1 cellular context compared by ENCODE assay signal in genomic region chr1:192986110-192986747, GRCh38.
TF ChIP-seq lines count a peak whose summit lies in the region.

No MANE protein-coding gene starts in this region.

TF ChIP-seq in K562, 482 proteins besides CTCF, POLR2A, EP300 and RAD21 (continued from another document and continues in another):
- no peak for TF ChIP-seq DEAF1 (CRISPR knock-in tag; IDR thresholded peaks at IDR 0.05)
- no peak for TF ChIP-seq ZBTB34 (CRISPR knock-in tag; IDR thresholded peaks at IDR 0.05)
- TF ChIP-seq TFAM (CRISPR knock-in tag; conservative IDR thresholded peaks at IDR 0.05): no peak
- TF ChIP-seq ELF1 (tag; IDR thresholded peaks at IDR 0.05): no peak
- peak; percentile 88 for TF ChIP-seq NFE2 (IDR thresholded peaks at IDR 0.05; ENCODE audit: low read depth)
- peak; percentile 88 for TF ChIP-seq BHLHE40 (IDR thresholded peaks at IDR 0.05; ENCODE audit: low read length)
- TF ChIP-seq NEUROD1 (IDR thresholded peaks at IDR 0.05; ENCODE audit: borderline replicate concordance, low read depth, low read length, partially characterized antibody): peak; percentile 64
- no peak for TF ChIP-seq RBM22 (IDR thresholded peaks at IDR 0.05; ENCODE audit: low read depth, low read length, poor library complexity, severe bottlenecking)
- peak; percentile 72 to 75 for TF ChIP-seq NRF1 (conservative IDR thresholded peaks at IDR 0.05 in 1 of 2, IDR thresholded peaks at IDR 0.05 in 1 of 2)
- TF ChIP-seq RHOXF2B (CRISPR knock-in tag; conservative IDR thresholded peaks at IDR 0.05): no peak
- no peak for TF ChIP-seq POLR3A (IDR thresholded peaks at IDR 0.05; ENCODE audit: borderline replicate concordance, extremely low read depth, insufficient read depth, insufficient read length)
- no peak for TF ChIP-seq ZNF140 (CRISPR knock-in tag; IDR thresholded peaks at IDR 0.05)
- TF ChIP-seq CREBBP (IDR thresholded peaks at IDR 0.05; ENCODE audit: low read depth, low read length): no peak
- TF ChIP-seq ZBTB40 (IDR thresholded peaks at IDR 0.05): no peak; the same call in 1 of the 2 replicates
- no peak for TF ChIP-seq ZBTB40 (CRISPR knock-in tag; IDR thresholded peaks at IDR 0.05)
- TF ChIP-seq CBX5 (IDR thresholded peaks at IDR 0.05; ENCODE audit: borderline replicate concordance, low read depth): 0 out of 2 replicates have a peak, but pooled peaks have one; percentile 16
- TF ChIP-seq ZNF609 (CRISPR knock-in tag; IDR thresholded peaks at IDR 0.05; ENCODE audit: borderline replicate concordance): no peak
- peak; percentile 25; the same call in 1 of the 2 replicates for TF ChIP-seq RAD51 (IDR thresholded peaks at IDR 0.05; ENCODE audit: borderline replicate concordance, low read depth)
- no peak for TF ChIP-seq ZNF174 (CRISPR knock-in tag; IDR thresholded peaks at IDR 0.05)
- peak; percentile 99 for TF ChIP-seq CBFA2T3 (IDR thresholded peaks at IDR 0.05)
- TF ChIP-seq CHD1 (IDR thresholded peaks at IDR 0.05; ENCODE audit: low read length): no peak
- TF ChIP-seq STAT6 (CRISPR knock-in tag; IDR thresholded peaks at IDR 0.05): no peak
- TF ChIP-seq ZNF449 (CRISPR knock-in tag; IDR thresholded peaks at IDR 0.05): no peak
- TF ChIP-seq SIRT6 (IDR thresholded peaks at IDR 0.05; ENCODE audit: low read depth, low read length): no peak
- no peak for TF ChIP-seq MXI1 (IDR thresholded peaks at IDR 0.05; ENCODE audit: low read depth, low read length)
- TF ChIP-seq ZNF12 (CRISPR knock-in tag; IDR thresholded peaks at IDR 0.05): no peak
- TF ChIP-seq ARHGAP35 (IDR thresholded peaks at IDR 0.05; ENCODE audit: partially characterized antibody): peak; percentile 9
- TF ChIP-seq CAMTA2 (CRISPR knock-in tag; conservative IDR thresholded peaks at IDR 0.05): no peak
- peak; percentile 60; the same call in 1 of the 2 replicates for TF ChIP-seq TRIM28 (IDR thresholded peaks at IDR 0.05)
- no peak for TF ChIP-seq ZNF398 (CRISPR knock-in tag; IDR thresholded peaks at IDR 0.05)
- TF ChIP-seq PHB (CRISPR knock-in tag; IDR thresholded peaks at IDR 0.05): no peak
- TF ChIP-seq ARID2 (IDR thresholded peaks at IDR 0.05): peak; percentile 42; the same call in 1 of the 2 replicates
- no peak for TF ChIP-seq SMAD2 (IDR thresholded peaks at IDR 0.05; ENCODE audit: low read depth, low read length)
